8 cellular contexts compared by ENCODE assay signal in the genomic region with DNA sequence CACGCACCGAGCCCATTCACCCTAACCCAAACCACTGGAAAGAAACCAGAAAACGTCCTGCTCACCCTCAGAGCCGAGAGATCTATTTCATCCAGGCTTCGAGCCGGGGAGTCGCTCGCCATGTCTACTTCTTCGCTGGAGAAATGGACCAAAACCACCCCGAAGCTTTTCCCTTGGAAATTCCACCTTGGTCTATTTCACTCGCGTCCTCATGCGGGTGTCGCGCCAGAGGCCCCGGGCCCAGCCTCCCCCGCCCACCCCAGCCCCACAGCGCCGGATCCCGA. TPM values are rescaled to one million over a fixed set of nuclear protein-coding genes. Genes with fewer than 3 reads are reported as not detected.
A peak's percentile ranks its signal among the peaks of the same experiment; 100 is the strongest.
DNase-seq lines count a peak whose midpoint lies in the region; ATAC-seq, FAIRE-seq and TF ChIP-seq lines count a peak whose summit lies in the region.

No MANE protein-coding gene starts in this region.

- peak overlapping the region; percentile 77 to 79 for H3K18ac ChIP-seq in mesenchymal stem cell (ENCODE audit: low read depth in 1 of 2, low read length in 2 of 2)

- H2BK5ac ChIP-seq in mesenchymal stem cell (ENCODE audit: low read depth, low read length, poor library complexity, severe bottlenecking): no peak overlapping the region

- peak overlapping the region; percentile 86 for H3K4me3 ChIP-seq in DOHH2 (ENCODE audit: low read length)
- H3K4me3 ChIP-seq in KMS-11 (IDR thresholded peaks at IDR 0.05; ENCODE audit: insufficient read depth, low read depth, low read length): no peak overlapping the region
- peak overlapping the region; percentile 63 for H3K4me3 ChIP-seq in bronchial epithelial cell (ENCODE audit: low read depth, low read length)
- H3K4me3 ChIP-seq in mesenchymal stem cell (ENCODE audit: insufficient read depth in 1 of 2, low read depth in 1 of 2, low read length in 2 of 2): peak overlapping the region; percentile 78 to 84
- H3K4me3 ChIP-seq in aorta (ENCODE audit: low read length in 2 of 2): peak overlapping the region; percentile 68 to 87

- TF ChIP-seq CTCF in DOHH2 (IDR thresholded peaks at IDR 0.05; ENCODE audit: low read depth, low read length, poor library complexity, severe bottlenecking) (no peak), KMS-11 (conservative IDR thresholded peaks at IDR 0.05; ENCODE audit: low read depth, low read length) (no peak), bronchial epithelial cell (IDR thresholded peaks at IDR 0.05; ENCODE audit: insufficient read depth, low read length, severe bottlenecking) (no peak)

- peak overlapping the region; percentile 96 for H3K4me2 ChIP-seq in DOHH2 (ENCODE audit: low read length)
- H3K4me2 ChIP-seq in KMS-11: peak overlapping the region; percentile 86; the same call in 1 of the 2 replicates
- H3K4me2 ChIP-seq in mesenchymal stem cell (ENCODE audit: low read length, poor library complexity, severe bottlenecking): peak overlapping the region; percentile 64

- no peaks in the 10 kb centered on the region for H3K9me2 ChIP-seq in DOHH2 (replicated peaks; ENCODE audit: control insufficient read depth, low read length)

- H3F3A ChIP-seq in DOHH2 (ENCODE audit: control insufficient read depth, insufficient read depth): no peaks in the 10 kb centered on the region

- peak; percentile 21 for ATAC-seq in aorta (ENCODE audit: low FRiP score)
- ATAC-seq in GM21619 (IDR thresholded peaks at IDR 0.05; ENCODE audit: unreplicated experiment): no peak

- H3K79me1 ChIP-seq in mesenchymal stem cell (replicated peaks; ENCODE audit: low read length, poor library complexity, severe bottlenecking): peaks cover 16% of the 10 kb centered on the region

- H3K27me3 ChIP-seq in DOHH2 (ENCODE audit: control insufficient read depth, low read length): peaks cover 66% of the 10 kb centered on the region
- H3K27me3 ChIP-seq in KMS-11 (ENCODE audit: insufficient read depth, low read depth): no peaks in the 10 kb centered on the region
- H3K27me3 ChIP-seq in bronchial epithelial cell (ENCODE audit: control insufficient read depth, insufficient read depth, low read length): no peaks in the 10 kb centered on the region
- H3K27me3 ChIP-seq in mesenchymal stem cell (ENCODE audit: control insufficient read depth in 1 of 2, insufficient read depth in 1 of 2, low read length in 2 of 2): peaks cover 0 to 7% of the 10 kb centered on the region in 2 experiments
- H3K27me3 ChIP-seq in aorta (ENCODE audit: control insufficient read depth in 1 of 2, insufficient read depth in 2 of 2, low read length in 1 of 2): no peaks in the 10 kb centered on the region

- H3K9me3 ChIP-seq in DOHH2 (ENCODE audit: control insufficient read depth, insufficient read depth, low read length): no peaks in the 10 kb centered on the region
- no peaks in the 10 kb centered on the region for H3K9me3 ChIP-seq in mesenchymal stem cell (ENCODE audit: control insufficient read depth, low read length)
- no peaks in the 10 kb centered on the region for H3K9me3 ChIP-seq in aorta (ENCODE audit: control insufficient read depth, low read length)

- H3K4ac ChIP-seq in mesenchymal stem cell (ENCODE audit: low read depth in 1 of 2, low read length in 2 of 2): no peak overlapping the region

- no peak overlapping the region for H2AK5ac ChIP-seq in mesenchymal stem cell (ENCODE audit: low read length, severe bottlenecking)

- H4K91ac ChIP-seq in mesenchymal stem cell (ENCODE audit: low read length): peak overlapping the region; percentile 52

- no peak overlapping the region for H4K8ac ChIP-seq in mesenchymal stem cell (ENCODE audit: low read length)

- no peak overlapping the region for H2BK120ac ChIP-seq in mesenchymal stem cell (ENCODE audit: low read depth, low read length)

- H3K9ac ChIP-seq in KMS-11 (no peak overlapping the region), mesenchymal stem cell (ENCODE audit: low read length) (peak overlapping the region; percentile 76)

- DNase-seq in bronchial epithelial cell (ENCODE audit: low read depth) (no peak), mesenchymal stem cell (no peak), aorta (no peak), AML-193 (lab: John Stamatoyannopoulos, UW) (no peak)
- DNase-seq in central memory CD4-positive, alpha-beta T cell: no peak

- H3K4me1 ChIP-seq in DOHH2 (ENCODE audit: control insufficient read depth, low read length) (peaks cover 20% of the 10 kb centered on the region), KMS-11 (ENCODE audit: low read depth, poor library complexity, severe bottlenecking) (peaks cover 9% of the 10 kb centered on the region), mesenchymal stem cell (ENCODE audit: control insufficient read depth, insufficient read depth, low read depth, low read length) (peaks cover 10% of the 10 kb centered on the region), aorta (ENCODE audit: control insufficient read depth in 1 of 2, insufficient read depth in 2 of 2, low read length in 2 of 2) (peaks cover 0 to 3% of the 10 kb centered on the region in 2 donors)

- H3K27ac ChIP-seq in DOHH2 (ENCODE audit: low read depth, low read length): no peak overlapping the region
- no peak overlapping the region for H3K27ac ChIP-seq in KMS-11
- H3K27ac ChIP-seq in mesenchymal stem cell (ENCODE audit: low read length, poor library complexity, severe bottlenecking): peak overlapping the region; percentile 0
- H3K27ac ChIP-seq in aorta (ENCODE audit: low read depth in 1 of 2, low read length in 2 of 2): no peak overlapping the region

- intact Hi-C loops in aorta (cut with DNase I): loop anchor here (5.0 to 10.0 kb wide), 2 partner anchors 273 to 275 kb away; no protein-coding TSS in a partner anchor

- peak overlapping the region; percentile 100 for H2AFZ ChIP-seq in KMS-11 (ENCODE audit: low read depth)
- peak overlapping the region; percentile 46 for H2AFZ ChIP-seq in mesenchymal stem cell (ENCODE audit: low read depth, low read length)

- H3K79me2 ChIP-seq in DOHH2 (ENCODE audit: control insufficient read depth, low read length) (no peaks in the 10 kb centered on the region), KMS-11 (ENCODE audit: insufficient read depth, low read depth) (no peaks in the 10 kb centered on the region)

- 0% methylated on average over 20 of the region's 20 CpGs for WGBS in mesenchymal stem cell
- WGBS in aorta, 2 donors: 1% methylated on average over 17 to 20 of the region's 20 CpGs

- H2BK15ac ChIP-seq in mesenchymal stem cell (ENCODE audit: low read depth, poor library complexity, severe bottlenecking): no peak overlapping the region

- H4K20me1 ChIP-seq in DOHH2 (ENCODE audit: control insufficient read depth, insufficient read depth, low read depth, low read length) (no peaks in the 10 kb centered on the region), KMS-11 (ENCODE audit: insufficient read depth) (no peaks in the 10 kb centered on the region)

- H3K36me3 ChIP-seq in DOHH2 (ENCODE audit: control insufficient read depth, low read length): no peaks in the 10 kb centered on the region
- H3K36me3 ChIP-seq in KMS-11 (ENCODE audit: insufficient read depth): no peaks in the 10 kb centered on the region
- H3K36me3 ChIP-seq in bronchial epithelial cell (ENCODE audit: control insufficient read depth, insufficient read depth, low read length): no peaks in the 10 kb centered on the region
- H3K36me3 ChIP-seq in mesenchymal stem cell (ENCODE audit: control insufficient read depth in 1 of 2, insufficient read depth in 2 of 2, low read depth in 1 of 2, low read length in 2 of 2): no peaks in the 10 kb centered on the region
- H3K36me3 ChIP-seq in aorta (ENCODE audit: control insufficient read depth in 1 of 2, insufficient read depth in 2 of 2, low read length in 1 of 2): no peaks in the 10 kb centered on the region

- FAIRE-seq in bronchial epithelial cell (lab: Jason Lieb, UNC): no peak

- H2BK12ac ChIP-seq in mesenchymal stem cell (ENCODE audit: low read length in 2 of 2): no peak overlapping the region

- H3K14ac ChIP-seq in mesenchymal stem cell (ENCODE audit: low read length in 2 of 2): no peak overlapping the region

- H3K23ac ChIP-seq in mesenchymal stem cell (ENCODE audit: low read length in 2 of 2): no peak overlapping the region

RNA-seq across cellular contexts. Expression of a gene that starts 0.3 kb away (rescaled TPM):
- total RNA-seq in bronchial epithelial cell: 0.26 and 1.1 TPM in 2 replicates
- polyA plus RNA-seq in mesenchymal stem cell (2013, experiment 1 of 2): 12.9 TPM
- polyA plus RNA-seq in mesenchymal stem cell (2013, experiment 2 of 2): 11.9 TPM
- total RNA-seq in aorta: 10 to 100 TPM; 11.3 to 14.6 TPM
- 1 to 10 TPM; 4.7 to 6.3 TPM for polyA plus RNA-seq in aorta
